Comparison of ENCODE assay signal across 1 cellular context in genomic region chr10:43667317-43667731, GRCh38.
TF ChIP-seq lines count a peak whose summit lies in the region.

No MANE protein-coding gene starts in this region.

TF ChIP-seq in K562, 482 proteins besides CTCF, POLR2A, EP300 and RAD21 (continued from another document):
- TF ChIP-seq, protein P1, sequence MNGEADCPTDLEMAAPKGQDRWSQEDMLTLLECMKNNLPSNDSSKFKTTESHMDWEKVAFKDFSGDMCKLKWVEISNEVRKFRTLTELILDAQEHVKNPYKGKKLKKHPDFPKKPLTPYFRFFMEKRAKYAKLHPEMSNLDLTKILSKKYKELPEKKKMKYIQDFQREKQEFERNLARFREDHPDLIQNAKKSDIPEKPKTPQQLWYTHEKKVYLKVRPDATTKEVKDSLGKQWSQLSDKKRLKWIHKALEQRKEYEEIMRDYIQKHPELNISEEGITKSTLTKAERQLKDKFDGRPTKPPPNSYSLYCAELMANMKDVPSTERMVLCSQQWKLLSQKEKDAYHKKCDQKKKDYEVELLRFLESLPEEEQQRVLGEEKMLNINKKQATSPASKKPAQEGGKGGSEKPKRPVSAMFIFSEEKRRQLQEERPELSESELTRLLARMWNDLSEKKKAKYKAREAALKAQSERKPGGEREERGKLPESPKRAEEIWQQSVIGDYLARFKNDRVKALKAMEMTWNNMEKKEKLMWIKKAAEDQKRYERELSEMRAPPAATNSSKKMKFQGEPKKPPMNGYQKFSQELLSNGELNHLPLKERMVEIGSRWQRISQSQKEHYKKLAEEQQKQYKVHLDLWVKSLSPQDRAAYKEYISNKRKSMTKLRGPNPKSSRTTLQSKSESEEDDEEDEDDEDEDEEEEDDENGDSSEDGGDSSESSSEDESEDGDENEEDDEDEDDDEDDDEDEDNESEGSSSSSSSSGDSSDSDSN (IDR thresholded peaks at IDR 0.05; ENCODE audit: borderline replicate concordance in 1 of 2, low read depth in 2 of 2, low read length in 2 of 2) = 0 out of 4 replicates have a peak, but pooled peaks of 1 of the 2 experiments have one; percentile 47
- peak in 1 of 2 experiments; percentile 34 for TF ChIP-seq E2F6 (IDR thresholded peaks at IDR 0.05; ENCODE audit: borderline replicate concordance in 1 of 2, extremely low read depth in 1 of 2, insufficient read depth in 1 of 2, insufficient read length in 1 of 2, low read depth in 1 of 2, low read length in 1 of 2, poor library complexity in 1 of 2, severe bottlenecking in 1 of 2)
- TF ChIP-seq ZNF316 (IDR thresholded peaks at IDR 0.05) = no peak
- no peak for TF ChIP-seq ZNF583 (CRISPR knock-in tag; IDR thresholded peaks at IDR 0.05)
- TF ChIP-seq PRDM10 (IDR thresholded peaks at IDR 0.05; ENCODE audit: partially characterized antibody) = peak; percentile 13
- 0 out of 4 replicates have a peak, but pooled peaks of 1 of the 2 experiments have one; percentile 21 for TF ChIP-seq NRF1 (conservative IDR thresholded peaks at IDR 0.05 in 1 of 2, IDR thresholded peaks at IDR 0.05 in 1 of 2)
